ENCODE assay signal across 8 cellular contexts in the genomic region with DNA sequence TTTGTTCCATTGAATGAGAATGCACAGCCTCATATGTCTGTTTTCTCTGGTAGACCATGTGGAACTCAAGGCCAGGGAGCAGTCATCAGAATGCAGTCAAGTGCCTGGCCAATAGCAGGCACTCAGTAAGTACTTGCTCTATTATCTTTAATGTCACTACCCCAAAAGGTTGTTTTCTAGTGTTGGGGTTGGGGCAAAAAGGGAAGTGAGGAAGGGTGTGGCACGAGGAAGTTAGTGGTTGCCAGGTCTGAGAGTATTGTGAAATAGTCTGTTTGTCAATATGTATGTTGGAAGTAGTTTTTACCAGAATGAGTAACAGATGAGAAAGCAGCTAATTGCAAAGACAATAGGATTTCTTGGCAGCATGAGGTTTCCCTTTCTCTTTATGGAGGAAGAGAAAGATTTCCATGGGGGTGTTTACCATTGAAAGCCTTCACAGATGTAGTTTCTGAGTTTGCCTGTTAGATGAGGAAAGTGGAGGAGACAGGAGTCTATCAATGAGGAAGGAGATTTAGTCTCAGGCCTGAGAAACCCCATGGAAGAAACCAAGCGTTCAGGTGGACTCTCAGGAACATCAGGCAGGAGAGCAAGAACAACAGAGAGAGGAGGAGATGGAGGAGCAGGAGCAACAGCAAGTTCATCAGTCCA.
A peak's percentile ranks its signal among the peaks of the same experiment; 100 is the strongest.
DNase-seq lines count a peak whose midpoint lies in the region; ATAC-seq lines count a peak whose summit lies in the region.

No MANE protein-coding gene starts in this region.

- DNase-seq in activated gamma-delta T cell treated with Interleukin-2 at 50 U/mL for 16 hours (peak; percentile 32), activated gamma-delta T cell (lab: John Stamatoyannopoulos, UW) (no peak), germinal center (ENCODE audit: low spot score) (peak; percentile 54), NCI-H226 (no peak), NCI-H2107 treated with DMSO at 0.1 percent for 48 hours (lab: John Stamatoyannopoulos, UW; ENCODE audit: unreplicated experiment) (no peak), iPS-NIHi7 (ENCODE audit: extremely low spot score) (no peak)

- no peaks in the 10 kb centered on the region for H3K9me3 Mint-ChIP-seq in T-helper 1 cell treated with Interleukin-12 subunit alpha and Interleukin-12 subunit beta and Interleukin-4 antibody, amounts not matched to agents 30 μg/mL and 1 μg/mL, for 36 hours

- H3K27me3 Mint-ChIP-seq in T-helper 1 cell treated with Interleukin-12 subunit alpha and Interleukin-12 subunit beta and Interleukin-4 antibody, amounts not matched to agents 30 μg/mL and 1 μg/mL, for 36 hours (ENCODE audit: low read depth) = no peaks in the 10 kb centered on the region

- peak overlapping the region; percentile 77 for H3K4me3 Mint-ChIP-seq in T-helper 1 cell treated with Interleukin-12 subunit alpha and Interleukin-12 subunit beta and Interleukin-4 antibody, amounts not matched to agents 30 μg/mL and 1 μg/mL, for 36 hours

- peaks cover 66% of the 10 kb centered on the region for H3K36me3 Mint-ChIP-seq in T-helper 1 cell treated with Interleukin-12 subunit alpha and Interleukin-12 subunit beta and Interleukin-4 antibody, amounts not matched to agents 30 μg/mL and 1 μg/mL, for 36 hours (ENCODE audit: low read depth)

- peak; percentile 50 for ATAC-seq in HG03135 (IDR thresholded peaks at IDR 0.05; ENCODE audit: unreplicated experiment)

- peak overlapping the region; percentile 92 for H3K27ac Mint-ChIP-seq in T-helper 1 cell treated with Interleukin-12 subunit alpha and Interleukin-12 subunit beta and Interleukin-4 antibody, amounts not matched to agents 30 μg/mL and 1 μg/mL, for 36 hours

- H3K4me1 Mint-ChIP-seq in T-helper 1 cell treated with Interleukin-12 subunit alpha and Interleukin-12 subunit beta and Interleukin-4 antibody, amounts not matched to agents 30 μg/mL and 1 μg/mL, for 36 hours (ENCODE audit: low read depth) = peaks cover 73% of the 10 kb centered on the region

Comparison
In these comparisons a context has a peak if more than half of its experiments do, and no peak if none do; other contexts are left out.
1. DNase-seq: peak in activated gamma-delta T cell treated with Interleukin-2 at 50 U/mL for 16 hours (single experiment) and germinal center (single experiment); none in activated gamma-delta T cell (single experiment), NCI-H226 (single experiment), NCI-H2107 treated with DMSO at 0.1 percent for 48 hours (single experiment) and iPS-NIHi7 (single experiment).